In genomic region chr11:46309669-46310288, GRCh38 we compare ENCODE assay signal across 1 cellular context.
TF ChIP-seq lines count a peak whose summit lies in the region.

No MANE protein-coding gene starts in this region.

TF ChIP-seq in K562, 482 proteins besides CTCF, POLR2A, EP300 and RAD21 (continued from another document):
- TF ChIP-seq, protein P1, sequence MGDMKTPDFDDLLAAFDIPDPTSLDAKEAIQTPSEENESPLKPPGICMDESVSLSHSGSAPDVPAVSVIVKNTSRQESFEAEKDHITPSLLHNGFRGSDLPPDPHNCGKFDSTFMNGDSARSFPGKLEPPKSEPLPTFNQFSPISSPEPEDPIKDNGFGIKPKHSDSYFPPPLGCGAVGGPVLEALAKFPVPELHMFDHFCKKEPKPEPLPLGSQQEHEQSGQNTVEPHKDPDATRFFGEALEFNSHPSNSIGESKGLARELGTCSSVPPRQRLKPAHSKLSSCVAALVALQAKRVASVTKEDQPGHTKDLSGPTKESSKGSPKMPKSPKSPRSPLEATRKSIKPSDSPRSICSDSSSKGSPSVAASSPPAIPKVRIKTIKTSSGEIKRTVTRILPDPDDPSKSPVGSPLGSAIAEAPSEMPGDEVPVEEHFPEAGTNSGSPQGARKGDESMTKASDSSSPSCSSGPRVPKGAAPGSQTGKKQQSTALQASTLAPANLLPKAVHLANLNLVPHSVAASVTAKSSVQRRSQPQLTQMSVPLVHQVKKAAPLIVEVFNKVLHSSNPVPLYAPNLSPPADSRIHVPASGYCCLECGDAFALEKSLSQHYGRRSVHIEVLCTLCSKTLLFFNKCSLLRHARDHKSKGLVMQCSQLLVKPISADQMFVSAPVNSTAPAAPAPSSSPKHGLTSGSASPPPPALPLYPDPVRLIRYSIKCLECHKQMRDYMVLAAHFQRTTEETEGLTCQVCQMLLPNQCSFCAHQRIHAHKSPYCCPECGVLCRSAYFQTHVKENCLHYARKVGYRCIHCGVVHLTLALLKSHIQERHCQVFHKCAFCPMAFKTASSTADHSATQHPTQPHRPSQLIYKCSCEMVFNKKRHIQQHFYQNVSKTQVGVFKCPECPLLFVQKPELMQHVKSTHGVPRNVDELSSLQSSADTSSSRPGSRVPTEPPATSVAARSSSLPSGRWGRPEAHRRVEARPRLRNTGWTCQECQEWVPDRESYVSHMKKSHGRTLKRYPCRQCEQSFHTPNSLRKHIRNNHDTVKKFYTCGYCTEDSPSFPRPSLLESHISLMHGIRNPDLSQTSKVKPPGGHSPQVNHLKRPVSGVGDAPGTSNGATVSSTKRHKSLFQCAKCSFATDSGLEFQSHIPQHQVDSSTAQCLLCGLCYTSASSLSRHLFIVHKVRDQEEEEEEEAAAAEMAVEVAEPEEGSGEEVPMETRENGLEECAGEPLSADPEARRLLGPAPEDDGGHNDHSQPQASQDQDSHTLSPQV (IDR thresholded peaks at IDR 0.05): peak; percentile 90
- TF ChIP-seq PATZ1 (CRISPR knock-in tag; IDR thresholded peaks at IDR 0.05; ENCODE audit: borderline replicate concordance) (no peak), FOXA1 (IDR thresholded peaks at IDR 0.05; ENCODE audit: borderline replicate concordance) (no peak), FOSL1 (tag; conservative IDR thresholded peaks at IDR 0.05) (peak; percentile 45; the same call in 1 of the 2 replicates), ZNF316 (IDR thresholded peaks at IDR 0.05) (peak; percentile 76), PRDM10 (IDR thresholded peaks at IDR 0.05; ENCODE audit: partially characterized antibody) (peak; percentile 86), SMARCE1 (IDR thresholded peaks at IDR 0.05) (peak; percentile 42), NR4A1 (CRISPR knock-in tag; IDR thresholded peaks at IDR 0.05) (no peak), NR4A1 (tag; IDR thresholded peaks at IDR 0.05) (0 out of 2 replicates have a peak, but pooled peaks have one; percentile 33), CHD4 (IDR thresholded peaks at IDR 0.05; ENCODE audit: insufficient read depth, insufficient replicate concordance, low read depth, low read length, poor library complexity, severe bottlenecking) (no peak), SP1 (CRISPR knock-in tag; IDR thresholded peaks at IDR 0.05) (no peak), MCM7 (IDR thresholded peaks at IDR 0.05) (no peak), HDAC2 (IDR thresholded peaks at IDR 0.05) (0 out of 2 replicates have a peak, but pooled peaks have one; percentile 32), PHB2 (IDR thresholded peaks at IDR 0.05; ENCODE audit: low read depth) (0 out of 2 replicates have a peak, but pooled peaks have one; percentile 11), MAFK (IDR thresholded peaks at IDR 0.05; ENCODE audit: low read length) (peak; percentile 41; the same call in 1 of the 2 replicates), HOXB6 (CRISPR knock-in tag; IDR thresholded peaks at IDR 0.05; ENCODE audit: borderline replicate concordance) (no peak), ATF1 (CRISPR knock-in tag; IDR thresholded peaks at IDR 0.05) (no peak), ATF1 (tag; IDR thresholded peaks at IDR 0.05) (no peak), LEF1 (IDR thresholded peaks at IDR 0.05) (peak; percentile 74; the same call in 1 of the 2 replicates), RBM22 (IDR thresholded peaks at IDR 0.05; ENCODE audit: low read depth, low read length, poor library complexity, severe bottlenecking) (no peak), PURB (CRISPR knock-in tag; IDR thresholded peaks at IDR 0.05; ENCODE audit: low read depth) (no peak), PKNOX1 (IDR thresholded peaks at IDR 0.05) (peak; percentile 72), ZEB2 (IDR thresholded peaks at IDR 0.05) (peak; percentile 63), ARID1B (IDR thresholded peaks at IDR 0.05) (peak; percentile 40), POLR3G (IDR thresholded peaks at IDR 0.05; ENCODE audit: extremely low read depth, insufficient read length, insufficient replicate concordance) (no peak), RBM25 (IDR thresholded peaks at IDR 0.05; ENCODE audit: low read depth, low read length, severe bottlenecking) (no peak)
- TF ChIP-seq, protein P2, sequence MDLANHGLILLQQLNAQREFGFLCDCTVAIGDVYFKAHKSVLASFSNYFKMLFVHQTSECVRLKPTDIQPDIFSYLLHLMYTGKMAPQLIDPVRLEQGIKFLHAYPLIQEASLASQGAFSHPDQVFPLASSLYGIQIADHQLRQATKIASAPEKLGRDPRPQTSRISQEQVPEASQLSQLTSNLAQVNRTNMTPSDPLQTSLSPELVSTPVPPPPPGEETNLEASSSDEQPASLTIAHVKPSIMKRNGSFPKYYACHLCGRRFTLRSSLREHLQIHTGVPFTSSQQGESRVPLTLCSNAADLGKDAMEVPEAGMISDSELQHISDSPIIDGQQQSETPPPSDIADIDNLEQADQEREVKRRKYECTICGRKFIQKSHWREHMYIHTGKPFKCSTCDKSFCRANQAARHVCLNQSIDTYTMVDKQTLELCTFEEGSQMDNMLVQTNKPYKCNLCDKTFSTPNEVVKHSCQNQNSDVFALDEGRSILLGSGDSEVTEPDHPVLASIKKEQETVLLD (IDR thresholded peaks at IDR 0.05): peak; percentile 46; the same call in 1 of the 2 replicates
